In the genomic region with DNA sequence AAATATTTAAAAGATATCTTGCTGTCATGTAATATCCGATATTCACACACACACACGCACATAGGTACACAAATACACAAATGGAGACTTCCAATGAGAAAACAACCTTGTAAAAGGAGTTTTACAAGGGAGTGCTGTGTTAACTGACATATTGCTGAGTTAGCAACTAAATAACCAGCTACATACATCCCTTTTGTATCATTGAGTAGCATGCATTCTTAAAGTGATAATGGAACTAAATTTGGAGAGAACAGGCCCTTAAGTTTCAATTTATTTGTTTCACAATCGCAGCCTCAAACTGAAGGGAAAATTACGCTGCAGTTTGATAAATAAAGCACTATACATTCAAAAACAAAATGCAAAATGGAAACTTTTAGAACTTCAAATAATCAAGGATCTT, we compare ENCODE assay signal across 15 cellular contexts.
DNase-seq lines count a peak whose midpoint lies in the region; ATAC-seq, FAIRE-seq and TF ChIP-seq lines count a peak whose summit lies in the region.
"Had no signal": no experiment of that assay in that cellular context is flagged by ENCODE, and none has a peak within 500 bp of the region (broad histone marks: within the 10 kb centered on the region; RNA-seq: fewer than 3 reads in every experiment).

No MANE protein-coding gene starts in this region.

- no peak overlapping the region for H2AFZ ChIP-seq in HepG2 (ENCODE audit: low read length)
- H2AFZ ChIP-seq: PC-9 had no signal

- H3K9me3 ChIP-seq in HepG2 (ENCODE audit: low read length): no peaks in the 10 kb centered on the region
- H3K9me3 ChIP-seq in right lobe of liver: no peaks in the 10 kb centered on the region
- H3K9me3 ChIP-seq in muscle layer of duodenum (ENCODE audit: control insufficient read depth in 1 of 2, low read length in 2 of 2): no peaks in the 10 kb centered on the region
- no peaks in the 10 kb centered on the region for H3K9me3 ChIP-seq in vagina
- H3K9me3 ChIP-seq in MG63: no peaks in the 10 kb centered on the region
- H3K9me3 ChIP-seq: mucosa of descending colon, psoas muscle had no signal

- no TSS peak for BruUV-seq in HepG2 (replicated peaks; lab: Mats Ljungman, UMichigan)

- POLR2A ChIA-PET in HepG2 (lab: Yijun Ruan, JAX): no interaction called here

- no peak for DNase-seq in HepG2 (ENCODE audit: low spot score)
- no peak for DNase-seq in right lobe of liver
- no peak for DNase-seq in vagina (ENCODE audit: extremely low spot score in 2 of 2)
- DNase-seq in NCI-H2107 treated with DMSO at 0.1 percent for 48 hours (lab: John Stamatoyannopoulos, UW; ENCODE audit: unreplicated experiment): no peak
- DNase-seq in AG20443 (ENCODE audit: low spot score): no peak
- DNase-seq in MG63: no peak
- DNase-seq: dorsolateral prefrontal cortex, GDM1, Karpas-422, mucosa of descending colon, NCI-H510A treated with DMSO at 0.1 percent for 48 hours, PC-9, psoas muscle had no signal

- CTCF ChIA-PET in HepG2 (lab: Yijun Ruan, JAX; ENCODE audit: low intra/inter-chr PET ratio, low total read pairs): no interaction called here

- H3K36me3 ChIP-seq in HepG2 (replicated peaks in 1 of 2; ENCODE audit: control insufficient read depth in 1 of 2, insufficient read depth in 2 of 2, low read length in 2 of 2) (no peaks in the 10 kb centered on the region), right lobe of liver (no peaks in the 10 kb centered on the region), muscle layer of duodenum (ENCODE audit: control insufficient read depth in 1 of 2, insufficient read depth in 2 of 2, low read length in 2 of 2) (no peaks in the 10 kb centered on the region), vagina (no peaks in the 10 kb centered on the region), MG63 (no peaks in the 10 kb centered on the region)

- H3K4me2 ChIP-seq in HepG2 (ENCODE audit: low read depth, low read length): no peak overlapping the region
- H3K4me2 ChIP-seq: PC-9 had no signal

- peaks cover 61% of the 10 kb centered on the region for H3K4me1 Mint-ChIP-seq in T-helper 1 cell treated with Interleukin-12 subunit alpha and Interleukin-12 subunit beta and Interleukin-4 antibody, amounts not matched to agents 30 μg/mL and 1 μg/mL, for 36 hours (ENCODE audit: low read depth)

- H3K79me2 ChIP-seq in HepG2 (ENCODE audit: insufficient read depth, low read length): no peaks in the 10 kb centered on the region

- H3K36me3 Mint-ChIP-seq in T-helper 1 cell treated with Interleukin-12 subunit alpha and Interleukin-12 subunit beta and Interleukin-4 antibody, amounts not matched to agents 30 μg/mL and 1 μg/mL, for 36 hours (ENCODE audit: low read depth): peaks cover 5% of the 10 kb centered on the region

- peak overlapping the region; percentile 16 for H3K4me3 Mint-ChIP-seq in T-helper 1 cell treated with Interleukin-12 subunit alpha and Interleukin-12 subunit beta and Interleukin-4 antibody, amounts not matched to agents 30 μg/mL and 1 μg/mL, for 36 hours

- TF ChIP-seq EP300 in HepG2 (IDR thresholded peaks at IDR 0.05; ENCODE audit: low read depth in 2 of 2, low read length in 2 of 2) (no peak), HepG2 (CRISPR knock-in tag; IDR thresholded peaks at IDR 0.05; ENCODE audit: borderline replicate concordance) (no peak)

- H3K4me1 ChIP-seq in HepG2 (ENCODE audit: insufficient read depth, low read length) (no peaks in the 10 kb centered on the region), right lobe of liver (no peaks in the 10 kb centered on the region), muscle layer of duodenum (ENCODE audit: control insufficient read depth in 1 of 2, insufficient read depth in 2 of 2, low read length in 2 of 2) (no peaks in the 10 kb centered on the region), vagina (peaks cover 11% of the 10 kb centered on the region)
- H3K4me1 ChIP-seq: psoas muscle had no signal

- no peak overlapping the region for H3K9ac ChIP-seq in HepG2 (ENCODE audit: insufficient read depth, low read depth, low read length)

- peaks cover 32% of the 10 kb centered on the region for H3K27me3 Mint-ChIP-seq in T-helper 1 cell treated with Interleukin-12 subunit alpha and Interleukin-12 subunit beta and Interleukin-4 antibody, amounts not matched to agents 30 μg/mL and 1 μg/mL, for 36 hours (ENCODE audit: low read depth)

- peaks cover 9% of the 10 kb centered on the region for H3K9me3 Mint-ChIP-seq in T-helper 1 cell treated with Interleukin-12 subunit alpha and Interleukin-12 subunit beta and Interleukin-4 antibody, amounts not matched to agents 30 μg/mL and 1 μg/mL, for 36 hours

- TF ChIP-seq CTCF in HepG2 (CRISPR knock-in tag; IDR thresholded peaks at IDR 0.05) (no peak), right lobe of liver (IDR thresholded peaks at IDR 0.05) (no peak), vagina (IDR thresholded peaks at IDR 0.05) (no peak)

- TF ChIP-seq POLR2A in HepG2 (IDR thresholded peaks at IDR 0.05; ENCODE audit: insufficient read depth in 1 of 2, low read depth in 2 of 2, low read length in 2 of 2) (no peak), right lobe of liver (IDR thresholded peaks at IDR 0.05) (no peak), vagina (IDR thresholded peaks at IDR 0.05) (no peak)

- H3K27ac Mint-ChIP-seq in T-helper 1 cell treated with Interleukin-12 subunit alpha and Interleukin-12 subunit beta and Interleukin-4 antibody, amounts not matched to agents 30 μg/mL and 1 μg/mL, for 36 hours: peak overlapping the region; percentile 81

- no peaks in the 10 kb centered on the region for H4K20me1 ChIP-seq in HepG2 (ENCODE audit: insufficient read depth, low read length)

- intact Hi-C loops in HepG2 (cut with micrococcal nuclease; ENCODE audit: unreplicated experiment) (no loop called here), right lobe of liver (cut with DNase I) (no loop called here), vagina (cut with DNase I) (loop anchor here (10.0 kb wide), 1 partner anchor 160 kb away; no protein-coding TSS in a partner anchor)

- 32% methylated on average over 4 of the region's 4 CpGs for WGBS in HepG2 (ENCODE audit: low lambda C conversion rate)
- 56% methylated on average over 4 of the region's 4 CpGs for WGBS in right lobe of liver (ENCODE audit: insufficient coverage, low coverage, low lambda C conversion rate, missing lambda C conversion rate)

- in situ Hi-C loops in HepG2 (cut with HindIII; ENCODE audit: extremely low pct_ligation_motif_present, low pct_unique_long_range_greater_than_20kb): no loop called here

- ATAC-seq in HepG2 (no peak), right lobe of liver (no peak)
- ATAC-seq: mucosa of descending colon, psoas muscle had no signal

- H3K27me3 ChIP-seq in HepG2 (ENCODE audit: control insufficient read depth in 1 of 2, insufficient read depth in 2 of 2, low read length in 2 of 2): no peaks in the 10 kb centered on the region; a peak in 1 of 5 replicates
- no peaks in the 10 kb centered on the region for H3K27me3 ChIP-seq in right lobe of liver
- H3K27me3 ChIP-seq in muscle layer of duodenum (ENCODE audit: low read depth, low read length): no peaks in the 10 kb centered on the region
- H3K27me3 ChIP-seq in vagina: no peaks in the 10 kb centered on the region
- no peaks in the 10 kb centered on the region for H3K27me3 ChIP-seq in MG63

- no peak for TF ChIP-seq RAD21 in HepG2 (CRISPR knock-in tag; IDR thresholded peaks at IDR 0.05)

- no peak for FAIRE-seq in HepG2 (lab: Jason Lieb, UNC)

- H3K27ac ChIP-seq in HepG2 (ENCODE audit: extremely low read length, insufficient read depth, low read length): no peak overlapping the region
- no peak overlapping the region for H3K27ac ChIP-seq in right lobe of liver
- peak overlapping the region; percentile 16 for H3K27ac ChIP-seq in muscle layer of duodenum (ENCODE audit: low read length)
- H3K27ac ChIP-seq in vagina: peak overlapping the region; percentile 42
- H3K27ac ChIP-seq: PC-9, psoas muscle had no signal

- H3K4me3 ChIP-seq in HepG2 (replicated peaks in 1 of 3; ENCODE audit: insufficient read depth in 1 of 3, low read depth in 2 of 3, low read length in 3 of 3): no peak overlapping the region
- no peak overlapping the region for H3K4me3 ChIP-seq in right lobe of liver
- peak overlapping the region in 1 of 2 donors; percentile 17 for H3K4me3 ChIP-seq in muscle layer of duodenum (ENCODE audit: low read depth in 1 of 2, low read length in 2 of 2)
- no peak overlapping the region for H3K4me3 ChIP-seq in vagina
- H3K4me3 ChIP-seq in MG63: no peak overlapping the region
- H3K4me3 ChIP-seq: dorsolateral prefrontal cortex, mucosa of descending colon, PC-9, psoas muscle had no signal

TF ChIP-seq in HepG2, 621 proteins besides CTCF, POLR2A, EP300 and RAD21:
- TF ChIP-seq MAFF (IDR thresholded peaks at IDR 0.05; ENCODE audit: low read depth, low read length): peak; percentile 81
- TF ChIP-seq MAFK (conservative IDR thresholded peaks at IDR 0.05 in 1 of 2, IDR thresholded peaks at IDR 0.05 in 1 of 2; ENCODE audit: low read length in 2 of 2): peak; percentile 75 to 86
- TF ChIP-seq HNRNPK (IDR thresholded peaks at IDR 0.05; ENCODE audit: low read depth, low read length, poor library complexity, severe bottlenecking): no peak
- TF ChIP-seq ZMYM3 (CRISPR knock-in tag; IDR thresholded peaks at IDR 0.05): no peak
TF ChIP-seq in HepG2: peak in this region for 2.

Comparison
In these comparisons a context has a peak if more than half of its experiments do, and no peak if none do; other contexts are left out.
1. H3K27ac ChIP-seq: peak in muscle layer of duodenum (single experiment) and vagina (single experiment); none in HepG2 (single experiment) and right lobe of liver (0 of 3).